In genomic region chr9:105264380-105264779, GRCh38 we compare ENCODE assay signal across 12 cellular contexts. TPM values are rescaled to one million over a fixed set of nuclear protein-coding genes. Genes with fewer than 3 reads are reported as not detected.
A peak's percentile ranks its signal among the peaks of the same experiment; 100 is the strongest.
DNase-seq lines count a peak whose midpoint lies in the region; ATAC-seq, FAIRE-seq and TF ChIP-seq lines count a peak whose summit lies in the region.
"Had no signal": no experiment of that assay in that cellular context is flagged by ENCODE, and none has a peak within 500 bp of the region (broad histone marks: within the 10 kb centered on the region; RNA-seq: fewer than 3 reads in every experiment).

No MANE protein-coding gene starts in this region.

- H3K4me1 ChIP-seq in foreskin keratinocyte = peaks cover 14% of the 10 kb centered on the region
- H3K4me1 ChIP-seq: Caco-2 had no signal

- in situ Hi-C loops in Caki2 (cut with HindIII; ENCODE audit: low pct_unique_long_range_greater_than_20kb, low sequenced_read_pairs) = no loop called here

- intact Hi-C loops in posterior vena cava (cut with DNase I) = no loop called here

- ATAC-seq in foreskin keratinocyte = peak; percentile 93
- ATAC-seq in GM18519 (IDR thresholded peaks at IDR 0.05; ENCODE audit: low FRiP score, unreplicated experiment) = no peak

- H3K27ac ChIP-seq in RWPE1 (no peak overlapping the region), foreskin keratinocyte (peak overlapping the region; percentile 55)
- H3K27ac ChIP-seq: neural progenitor cell had no signal

- FAIRE-seq in H54 (lab: Jason Lieb, UNC) = peak; percentile 96

- TF ChIP-seq CTCF in RWPE1 (conservative IDR thresholded peaks at IDR 0.05; ENCODE audit: low read depth) (no peak), foreskin keratinocyte (conservative IDR thresholded peaks at IDR 0.05) (no peak)

- CTCF ChIA-PET in RWPE1 (lab: Yijun Ruan, JAX) = interaction anchor here (1.5 kb wide), 1 partner anchor 19 kb away, joined by 4 read pairs; no protein-coding TSS in a partner anchor

- TF ChIP-seq POLR2A in H54 (IDR thresholded peaks at IDR 0.05; ENCODE audit: low read depth, low read length) = no peak

- H3K27me3 ChIP-seq in foreskin keratinocyte = no peaks in the 10 kb centered on the region
- H3K27me3 ChIP-seq: neural progenitor cell had no signal

- POLR2A ChIA-PET in RWPE1 (lab: Yijun Ruan, JAX; ENCODE audit: low non-redundant PET) = interaction anchor here (0.8 kb wide), 1 partner anchor 20 kb away, joined by 3 read pairs; the partner anchor contains the start of gene SLC44A1

- DNase-seq in Caki2 (ENCODE audit: low read depth) (peak; percentile 41), H54 (ENCODE audit: insufficient read length, low spot score) (no peak), RWPE1 (ENCODE audit: low spot score) (peak; percentile 43), foreskin keratinocyte (peak; percentile 74 to 79), posterior vena cava (ENCODE audit: low spot score) (no peak), NCI-H2196 treated with DMSO at 0.1 percent for 48 hours (lab: John Stamatoyannopoulos, UW; ENCODE audit: unreplicated experiment) (no peak)
- DNase-seq: Caco-2; islet precursor cell; NCI-H1105 treated with DMSO at 0.1 percent for 48 hours; stimulated activated CD8-positive, alpha-beta memory T cell treated with anti-CD3 and anti-CD28 coated beads, Interleukin-4, amount 100 ng/mL, for 48 hours had no signal

RNA-seq across cellular contexts. Expression of gene SLC44A1, which starts 19.9 kb away (rescaled TPM):
- total RNA-seq in Caki2 (2014; rRNA removed; shearing (Covaris generic); ENCODE audit: low replicate concordance) = 19.6 and 35.6 TPM in 2 replicates
- 33.0 and 35.8 TPM in 2 replicates for total RNA-seq in foreskin keratinocyte
- 5.8 and 7.4 TPM in 2 replicates for polyA plus RNA-seq in foreskin keratinocyte
- 10 to 100 TPM; 34.1 to 41.6 TPM for total RNA-seq in posterior vena cava

Comparison
In these comparisons a context has a peak if more than half of its experiments do, and no peak if none do; other contexts are left out.
1. DNase-seq: peak in Caki2 (single experiment), RWPE1 (single experiment) and foreskin keratinocyte (2 of 2); none in H54 (single experiment), posterior vena cava (single experiment) and NCI-H2196 treated with DMSO at 0.1 percent for 48 hours (single experiment).